ENCODE assay signal across 1 cellular context in genomic region chr16:66905633-66906539, GRCh38.
TF ChIP-seq lines count a peak whose summit lies in the region.

No MANE protein-coding gene starts in this region.

TF ChIP-seq in K562, 482 proteins besides CTCF, POLR2A, EP300 and RAD21 (continues in another document):
- TF ChIP-seq ELF4 (CRISPR knock-in tag; IDR thresholded peaks at IDR 0.05): no peak
- no peak for TF ChIP-seq POLR2AphosphoS5 (IDR thresholded peaks at IDR 0.05; ENCODE audit: control insufficient read depth, insufficient read depth, low read depth, low read length)
- TF ChIP-seq ZNF668 (CRISPR knock-in tag; IDR thresholded peaks at IDR 0.05): no peak
- TF ChIP-seq NR2F6 (CRISPR knock-in tag; IDR thresholded peaks at IDR 0.05): no peak
- TF ChIP-seq PPARD (CRISPR knock-in tag; IDR thresholded peaks at IDR 0.05): no peak
- TF ChIP-seq SREBF2 (CRISPR knock-in tag; IDR thresholded peaks at IDR 0.05): no peak
- TF ChIP-seq ZNF282 (CRISPR knock-in tag; IDR thresholded peaks at IDR 0.05): no peak
- TF ChIP-seq ZNF232 (CRISPR knock-in tag; IDR thresholded peaks at IDR 0.05): no peak
- no peak for TF ChIP-seq SREBF1 (IDR thresholded peaks at IDR 0.05; ENCODE audit: borderline replicate concordance, low read depth, low read length)
- TF ChIP-seq NFYB (IDR thresholded peaks at IDR 0.05; ENCODE audit: extremely low read depth, insufficient read length): peak; percentile 31
- no peak for TF ChIP-seq ARID3A (IDR thresholded peaks at IDR 0.05; ENCODE audit: borderline replicate concordance, low read depth, low read length)
- TF ChIP-seq CC2D1A (IDR thresholded peaks at IDR 0.05): no peak
- no peak for TF ChIP-seq ZKSCAN3 (CRISPR knock-in tag; IDR thresholded peaks at IDR 0.05)
- no peak for TF ChIP-seq JUN (IDR thresholded peaks at IDR 0.05; ENCODE audit: borderline replicate concordance, low read depth, low read length)
- no peak for TF ChIP-seq JUN (CRISPR knock-in tag; IDR thresholded peaks at IDR 0.05; ENCODE audit: borderline replicate concordance)
- TF ChIP-seq L3MBTL2 (IDR thresholded peaks at IDR 0.05): peak; percentile 59; the same call in 1 of the 2 replicates
- no peak for TF ChIP-seq ZBTB40 (IDR thresholded peaks at IDR 0.05)
- TF ChIP-seq ZBTB40 (CRISPR knock-in tag; IDR thresholded peaks at IDR 0.05): no peak
- TF ChIP-seq ZNF143 (CRISPR knock-in tag; IDR thresholded peaks at IDR 0.05): no peak
- TF ChIP-seq ZFP91 (CRISPR knock-in tag; IDR thresholded peaks at IDR 0.05): 0 out of 2 replicates have a peak, but pooled peaks have one; percentile 31
- TF ChIP-seq ZNF511 (CRISPR knock-in tag; IDR thresholded peaks at IDR 0.05): 0 out of 2 replicates have a peak, but pooled peaks have one; percentile 34
- no peak for TF ChIP-seq ZNF277 (CRISPR knock-in tag; IDR thresholded peaks at IDR 0.05; ENCODE audit: borderline replicate concordance)
- TF ChIP-seq ASH1L (IDR thresholded peaks at IDR 0.05; ENCODE audit: borderline replicate concordance, low read depth, partially characterized antibody): no peak
- TF ChIP-seq ERF (CRISPR knock-in tag; IDR thresholded peaks at IDR 0.05): no peak
- TF ChIP-seq DIDO1 (tag; IDR thresholded peaks at IDR 0.05; ENCODE audit: low read depth): no peak
- TF ChIP-seq SIN3B (IDR thresholded peaks at IDR 0.05; ENCODE audit: low read depth): no peak
- TF ChIP-seq HMBOX1 (IDR thresholded peaks at IDR 0.05): peak; percentile 25; the same call in 1 of the 2 replicates
- peak; percentile 92 for TF ChIP-seq MEIS2 (IDR thresholded peaks at IDR 0.05; ENCODE audit: partially characterized antibody)
- peak; percentile 83 for TF ChIP-seq FOXJ2 (tag; IDR thresholded peaks at IDR 0.05)
- no peak for TF ChIP-seq ZNF586 (CRISPR knock-in tag; conservative IDR thresholded peaks at IDR 0.05)
- TF ChIP-seq DEAF1 (CRISPR knock-in tag; IDR thresholded peaks at IDR 0.05): no peak
- TF ChIP-seq SRF (CRISPR knock-in tag; IDR thresholded peaks at IDR 0.05): no peak
- no peak for TF ChIP-seq LEF1 (IDR thresholded peaks at IDR 0.05)
- TF ChIP-seq PBX2 (CRISPR knock-in tag; IDR thresholded peaks at IDR 0.05; ENCODE audit: low read depth): no peak
- TF ChIP-seq PBX2 (tag; conservative IDR thresholded peaks at IDR 0.05; ENCODE audit: low read depth): peak; percentile 81
- peak; percentile 7 for TF ChIP-seq GTF3C2 (IDR thresholded peaks at IDR 0.05; ENCODE audit: borderline replicate concordance, extremely low read depth, insufficient read length)
- no peak for TF ChIP-seq KLF13 (tag; IDR thresholded peaks at IDR 0.05; ENCODE audit: borderline replicate concordance, low read depth)
- no peak for TF ChIP-seq ZNF311 (CRISPR knock-in tag; IDR thresholded peaks at IDR 0.05)
- TF ChIP-seq ZBTB1 (CRISPR knock-in tag; IDR thresholded peaks at IDR 0.05; ENCODE audit: borderline replicate concordance, low read depth): no peak
